19 cellular contexts compared by ENCODE assay signal in genomic region chr2:885230-886071, GRCh38.
"Had no signal": no experiment of that assay in that cellular context is flagged by ENCODE, and none has a peak within 500 bp of the region (broad histone marks: within the 10 kb centered on the region; RNA-seq: fewer than 3 reads in every experiment).

No MANE protein-coding gene starts in this region.

- H3K36me3 ChIP-seq: esophagus muscularis mucosa, gastrocnemius medialis, left ventricle myocardium inferior, sigmoid colon, upper lobe of left lung had no signal

- H3K27ac Mint-ChIP-seq: activated naive CD4-positive, alpha-beta T cell treated with anti-CD3 and anti-CD28 coated beads, Interleukin-2, amount 50 U/mL, for 72 hours; effector memory CD8-positive, alpha-beta T cell; natural killer cell treated with Interleukin-12 subunit alpha and Interleukin-12 subunit beta and Interleukin-15 and Interleukin-18, amount 100 ng/mL, for 72 hours; WTC11 had no signal

- H3K27me3 ChIP-seq: upper lobe of left lung had no signal

- H3K4me1 ChIP-seq: esophagus muscularis mucosa, gastrocnemius medialis, left ventricle myocardium inferior, upper lobe of left lung had no signal

- H3K4me3 Mint-ChIP-seq: brain; effector memory CD8-positive, alpha-beta T cell; natural killer cell treated with Interleukin-12 subunit alpha and Interleukin-12 subunit beta and Interleukin-15 and Interleukin-18, amount 100 ng/mL, for 72 hours; WTC11 had no signal

- H3K36me3 Mint-ChIP-seq: activated naive CD4-positive, alpha-beta T cell treated with anti-CD3 and anti-CD28 coated beads, Interleukin-2, amount 50 U/mL, for 72 hours; brain; natural killer cell treated with Interleukin-12 subunit alpha and Interleukin-12 subunit beta and Interleukin-15 and Interleukin-18, amount 100 ng/mL, for 72 hours; WTC11 had no signal

- H3K4me3 ChIP-seq: esophagus muscularis mucosa, gastrocnemius medialis, left ventricle myocardium inferior, sigmoid colon, upper lobe of left lung had no signal

- H3K9me3 Mint-ChIP-seq: activated naive CD4-positive, alpha-beta T cell treated with anti-CD3 and anti-CD28 coated beads, Interleukin-2, amount 50 U/mL, for 72 hours; effector memory CD8-positive, alpha-beta T cell; natural killer cell treated with Interleukin-12 subunit alpha and Interleukin-12 subunit beta and Interleukin-15 and Interleukin-18, amount 100 ng/mL, for 72 hours; WTC11 had no signal

- H3K27ac ChIP-seq: esophagus muscularis mucosa, gastrocnemius medialis, left ventricle myocardium inferior, sigmoid colon, upper lobe of left lung had no signal

- DNase-seq: activated CD4-positive, alpha-beta T cell treated with anti-CD3 and anti-CD28 coated beads, Interleukin-2, amount 50 U/mL, for 48 hours; activated T-cell treated with anti-CD3 and anti-CD28 coated beads, Interleukin-2, amount 50 U/mL, for 1 hour; effector memory CD8-positive, alpha-beta T cell; gastrocnemius medialis; hippocampal formation; kidney glomerular epithelial cell; left ventricle myocardium inferior; mammary epithelial cell; midbrain; sigmoid colon; stimulated activated CD4-positive, alpha-beta T cell treated with anti-CD3 and anti-CD28 coated beads, Interleukin-2, amount 100 ng/mL, for 48 hours; stimulated activated naive CD4-positive, alpha-beta T cell treated with Interleukin-2 at 50 U/mL for 16 hours; T-helper 9 cell; upper lobe of left lung had no signal

- H3K9me3 ChIP-seq: esophagus muscularis mucosa, gastrocnemius medialis, left ventricle myocardium inferior, sigmoid colon, upper lobe of left lung had no signal
